15 cellular contexts compared by ENCODE assay signal in genomic region chr4:186644737-186645261, GRCh38.
DNase-seq lines count a peak whose midpoint lies in the region; ATAC-seq and TF ChIP-seq lines count a peak whose summit lies in the region.
"Had no signal": no experiment of that assay in that cellular context is flagged by ENCODE, and none has a peak within 500 bp of the region (broad histone marks: within the 10 kb centered on the region; RNA-seq: fewer than 3 reads in every experiment).

No MANE protein-coding gene starts in this region.

- peak overlapping the region; percentile 40; the same call in 1 of the 2 replicates for H3K27ac Mint-ChIP-seq in WTC11
- H3K27ac Mint-ChIP-seq: activated T-cell treated with anti-CD3 and anti-CD28 coated beads, Interleukin-2, amount 50 U/mL, for 24 hours; naive thymus-derived CD8-positive, alpha-beta T cell; type B pancreatic cell had no signal

- H3K4me1 Mint-ChIP-seq in WTC11: peaks cover 45% of the 10 kb centered on the region
- H3K4me1 Mint-ChIP-seq: naive thymus-derived CD8-positive, alpha-beta T cell had no signal

- H3K27me3 Mint-ChIP-seq in WTC11 (ENCODE audit: low read depth): no peaks in the 10 kb centered on the region
- H3K27me3 Mint-ChIP-seq: activated T-cell treated with anti-CD3 and anti-CD28 coated beads, Interleukin-2, amount 50 U/mL, for 24 hours; type B pancreatic cell had no signal

- H3K4me1 ChIP-seq in left ventricle myocardium inferior (peaks cover 13% of the 10 kb centered on the region), OCI-LY7 (ENCODE audit: insufficient read depth, low read length, poor library complexity, severe bottlenecking) (no peaks in the 10 kb centered on the region)

- TF ChIP-seq CTCF in WTC11 (IDR thresholded peaks at IDR 0.05): no peak
- TF ChIP-seq CTCF in left ventricle myocardium inferior (IDR thresholded peaks at IDR 0.05; ENCODE audit: borderline replicate concordance): no peak
- TF ChIP-seq CTCF in OCI-LY7 (conservative IDR thresholded peaks at IDR 0.05; ENCODE audit: low read length): no peak

- CTCF ChIA-PET in WTC11 (lab: Charles Lee) (no interaction called here), OCI-LY7 (lab: Charles Lee; ENCODE audit: unreplicated experiment) (no interaction called here)

- POLR2A ChIA-PET in WTC11 (lab: Charles Lee): no interaction called here
- POLR2A ChIA-PET in OCI-LY7 (lab: Charles Lee): no interaction called here

- peaks cover 7% of the 10 kb centered on the region for H3K36me3 Mint-ChIP-seq in WTC11
- H3K36me3 Mint-ChIP-seq: naive thymus-derived CD8-positive, alpha-beta T cell had no signal

- no peaks in the 10 kb centered on the region for H3K9me2 ChIP-seq in OCI-LY7 (ENCODE audit: insufficient read depth, low read length)

- peaks cover 4% of the 10 kb centered on the region for H3K9me3 Mint-ChIP-seq in WTC11
- H3K9me3 Mint-ChIP-seq: type B pancreatic cell had no signal

- no peaks in the 10 kb centered on the region for H4K20me1 ChIP-seq in OCI-LY7 (ENCODE audit: insufficient read depth, low read length)

- H3K4me2 ChIP-seq in OCI-LY7 (ENCODE audit: low read length): no peak overlapping the region

- no peak overlapping the region for H3K4me3 ChIP-seq in left ventricle myocardium inferior
- H3K4me3 ChIP-seq in OCI-LY7 (ENCODE audit: low read depth, low read length, poor library complexity, severe bottlenecking): no peak overlapping the region
- H3K4me3 ChIP-seq: skin epidermis had no signal

- H3K27me3 ChIP-seq in left ventricle myocardium inferior (ENCODE audit: low read depth): no peaks in the 10 kb centered on the region

- no peak overlapping the region for H2AFZ ChIP-seq in OCI-LY7 (ENCODE audit: low read length)

- ATAC-seq in Right ventricle myocardium superior (ENCODE audit: poor library complexity): peak; percentile 40
- ATAC-seq in WTC11: no peak
- ATAC-seq in GM21515 (IDR thresholded peaks at IDR 0.05; ENCODE audit: unreplicated experiment): no peak
- ATAC-seq: activated CD4-positive, CD25-positive, alpha-beta regulatory T cell treated with anti-CD3 and anti-CD28 coated beads, Interleukin-2, amount 50 U/mL, for 24 hours; naive thymus-derived CD8-positive, alpha-beta T cell had no signal

- H3K9me3 ChIP-seq in left ventricle myocardium inferior (replicated peaks) (no peaks in the 10 kb centered on the region), OCI-LY7 (ENCODE audit: low read length) (no peaks in the 10 kb centered on the region)

- intact Hi-C loops in Right ventricle myocardium superior (cut with DNase I) (no loop called here), cardiac septum (cut with DNase I) (no loop called here), left ventricle myocardium inferior (cut with micrococcal nuclease) (no loop called here), OCI-LY7 (cut with micrococcal nuclease; ENCODE audit: unreplicated experiment) (no loop called here)

- H3K79me2 ChIP-seq in OCI-LY7 (ENCODE audit: insufficient read depth, low read depth, low read length): no peaks in the 10 kb centered on the region

- BruUV-seq in OCI-LY7 (replicated peaks; lab: Mats Ljungman, UMichigan): no TSS peak

- H3K4me3 Mint-ChIP-seq in WTC11: no peak overlapping the region
- H3K4me3 Mint-ChIP-seq: activated T-cell treated with anti-CD3 and anti-CD28 coated beads, Interleukin-2, amount 50 U/mL, for 24 hours; naive thymus-derived CD8-positive, alpha-beta T cell; type B pancreatic cell had no signal

- H3K36me3 ChIP-seq in left ventricle myocardium inferior (no peaks in the 10 kb centered on the region), OCI-LY7 (ENCODE audit: insufficient read depth, low read length) (no peaks in the 10 kb centered on the region)

- peak; percentile 55 for DNase-seq in Right ventricle myocardium superior
- DNase-seq in cardiac septum (ENCODE audit: low spot score): no peak
- no peak for DNase-seq in WTC11 (ENCODE audit: low spot score)
- peak; percentile 39 for DNase-seq in left ventricle myocardium inferior
- DNase-seq in midbrain (lab: John Stamatoyannopoulos, UW): no peak
- no peak for DNase-seq in OCI-LY7 (ENCODE audit: low spot score)
- no peak for DNase-seq in activated naive CD4-positive, alpha-beta T cell treated with anti-CD3 and anti-CD28 coated beads, Interleukin-2, amount 50 U/mL, for 16 hours
- DNase-seq: activated T-cell treated with anti-CD3 and anti-CD28 coated beads, Interleukin-2, amount 50 U/mL, for 24 hours; DMS79 treated with DMSO at 0.1 percent for 48 hours; naive thymus-derived CD8-positive, alpha-beta T cell; NCI-H345 had no signal

- H3K27ac ChIP-seq in left ventricle myocardium inferior (replicated peaks) (no peak overlapping the region), OCI-LY7 (ENCODE audit: low read depth, low read length, poor library complexity, severe bottlenecking) (no peak overlapping the region)
- H3K27ac ChIP-seq: skin epidermis had no signal

TF ChIP-seq in WTC11, 78 proteins besides CTCF, POLR2A, EP300 and RAD21 (continues in another document):
- no peak for TF ChIP-seq ZSCAN18 (CRISPR knock-in tag; IDR thresholded peaks at IDR 0.05)
- no peak for TF ChIP-seq ZNF219 (CRISPR knock-in tag; IDR thresholded peaks at IDR 0.05; ENCODE audit: borderline replicate concordance)
- TF ChIP-seq SMAD4 (CRISPR knock-in tag; IDR thresholded peaks at IDR 0.05): no peak
- TF ChIP-seq, protein P1, sequence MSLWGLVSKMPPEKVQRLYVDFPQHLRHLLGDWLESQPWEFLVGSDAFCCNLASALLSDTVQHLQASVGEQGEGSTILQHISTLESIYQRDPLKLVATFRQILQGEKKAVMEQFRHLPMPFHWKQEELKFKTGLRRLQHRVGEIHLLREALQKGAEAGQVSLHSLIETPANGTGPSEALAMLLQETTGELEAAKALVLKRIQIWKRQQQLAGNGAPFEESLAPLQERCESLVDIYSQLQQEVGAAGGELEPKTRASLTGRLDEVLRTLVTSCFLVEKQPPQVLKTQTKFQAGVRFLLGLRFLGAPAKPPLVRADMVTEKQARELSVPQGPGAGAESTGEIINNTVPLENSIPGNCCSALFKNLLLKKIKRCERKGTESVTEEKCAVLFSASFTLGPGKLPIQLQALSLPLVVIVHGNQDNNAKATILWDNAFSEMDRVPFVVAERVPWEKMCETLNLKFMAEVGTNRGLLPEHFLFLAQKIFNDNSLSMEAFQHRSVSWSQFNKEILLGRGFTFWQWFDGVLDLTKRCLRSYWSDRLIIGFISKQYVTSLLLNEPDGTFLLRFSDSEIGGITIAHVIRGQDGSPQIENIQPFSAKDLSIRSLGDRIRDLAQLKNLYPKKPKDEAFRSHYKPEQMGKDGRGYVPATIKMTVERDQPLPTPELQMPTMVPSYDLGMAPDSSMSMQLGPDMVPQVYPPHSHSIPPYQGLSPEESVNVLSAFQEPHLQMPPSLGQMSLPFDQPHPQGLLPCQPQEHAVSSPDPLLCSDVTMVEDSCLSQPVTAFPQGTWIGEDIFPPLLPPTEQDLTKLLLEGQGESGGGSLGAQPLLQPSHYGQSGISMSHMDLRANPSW (CRISPR knock-in tag; conservative IDR thresholded peaks at IDR 0.05; ENCODE audit: low read depth): no peak
- TF ChIP-seq ZNF281 (CRISPR knock-in tag; IDR thresholded peaks at IDR 0.05): no peak
- TF ChIP-seq, protein P2, sequence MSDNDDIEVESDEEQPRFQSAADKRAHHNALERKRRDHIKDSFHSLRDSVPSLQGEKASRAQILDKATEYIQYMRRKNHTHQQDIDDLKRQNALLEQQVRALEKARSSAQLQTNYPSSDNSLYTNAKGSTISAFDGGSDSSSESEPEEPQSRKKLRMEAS (CRISPR knock-in tag; IDR thresholded peaks at IDR 0.05): no peak
- no peak for TF ChIP-seq ZNF396 (CRISPR knock-in tag; IDR thresholded peaks at IDR 0.05; ENCODE audit: borderline replicate concordance)
- TF ChIP-seq, protein P3, sequence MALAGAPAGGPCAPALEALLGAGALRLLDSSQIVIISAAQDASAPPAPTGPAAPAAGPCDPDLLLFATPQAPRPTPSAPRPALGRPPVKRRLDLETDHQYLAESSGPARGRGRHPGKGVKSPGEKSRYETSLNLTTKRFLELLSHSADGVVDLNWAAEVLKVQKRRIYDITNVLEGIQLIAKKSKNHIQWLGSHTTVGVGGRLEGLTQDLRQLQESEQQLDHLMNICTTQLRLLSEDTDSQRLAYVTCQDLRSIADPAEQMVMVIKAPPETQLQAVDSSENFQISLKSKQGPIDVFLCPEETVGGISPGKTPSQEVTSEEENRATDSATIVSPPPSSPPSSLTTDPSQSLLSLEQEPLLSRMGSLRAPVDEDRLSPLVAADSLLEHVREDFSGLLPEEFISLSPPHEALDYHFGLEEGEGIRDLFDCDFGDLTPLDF (CRISPR knock-in tag; IDR thresholded peaks at IDR 0.05): no peak
- no peak for TF ChIP-seq MYBL2 (CRISPR knock-in tag; IDR thresholded peaks at IDR 0.05)

Comparison
In these comparisons a context has a peak if more than half of its experiments do, and no peak if none do; other contexts are left out.
1. DNase-seq: peak in Right ventricle myocardium superior (single experiment) and left ventricle myocardium inferior (single experiment); none in cardiac septum (single experiment), WTC11 (single experiment), midbrain (single experiment), OCI-LY7 (single experiment) and activated naive CD4-positive, alpha-beta T cell treated with anti-CD3 and anti-CD28 coated beads, Interleukin-2, amount 50 U/mL, for 16 hours (single experiment).